ENCODE assay signal across 36 cellular contexts in the genomic region with DNA sequence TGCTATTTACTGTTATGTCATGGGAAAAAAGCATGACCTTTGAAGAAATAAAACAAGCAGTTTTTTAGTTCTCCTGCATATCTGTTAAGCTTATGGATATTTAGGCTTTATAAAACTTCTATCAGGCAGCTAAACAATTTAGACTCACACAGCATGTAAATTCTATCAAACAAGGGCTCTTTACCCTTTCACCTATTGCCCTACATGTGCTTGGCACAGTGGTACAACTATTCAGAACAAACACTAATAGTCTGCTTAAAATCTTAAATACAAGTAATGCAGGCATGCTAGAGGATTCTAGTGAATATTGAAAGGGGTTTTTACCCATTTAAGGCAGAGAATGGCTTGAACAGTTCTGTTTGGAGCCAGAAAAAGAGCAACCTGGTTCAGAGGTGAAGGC. TPM values are rescaled to one million over a fixed set of nuclear protein-coding genes. Genes with fewer than 3 reads are reported as not detected.
"Had no signal": no experiment of that assay in that cellular context is flagged by ENCODE, and none has a peak within 500 bp of the region (broad histone marks: within the 10 kb centered on the region; RNA-seq: fewer than 3 reads in every experiment).

No MANE protein-coding gene starts in this region.

- H3K36me3 ChIP-seq: ascending aorta, cardiac muscle cell had no signal

- FAIRE-seq: bronchial epithelial cell, TTC549 had no signal

- H3K9me3 ChIP-seq: ascending aorta had no signal

- H3K27me3 ChIP-seq: ascending aorta, cardiac muscle cell had no signal

- H3K27ac ChIP-seq: ascending aorta, cardiac muscle cell, VCaP had no signal

- H3K4me3 ChIP-seq: ascending aorta, cardiac muscle cell had no signal

- DNase-seq: activated B cell treated with CpG ODN at 0.5 μM for 24 hours; activated CD4-positive, alpha-beta memory T cell treated with anti-CD3 and anti-CD28 coated beads for 36 hours; activated CD4-positive, alpha-beta T cell treated with anti-CD3 and anti-CD28 coated beads for 4 hours; activated CD4-positive, alpha-beta T cell treated with anti-CD3 and anti-CD28 coated beads, Interleukin-2, amount 10 ng/mL, durations not matched to agents 24 days and 14 days; activated CD4-positive, alpha-beta T cell treated with anti-CD3 and anti-CD28 coated beads, Interleukin-2, amount 50 U/mL, for 1 hour; activated CD4-positive, alpha-beta T cell treated with anti-CD3 and anti-CD28 coated beads, Interleukin-2, amount 50 U/mL, for 4 hours; activated CD4-positive, CD25-positive, alpha-beta regulatory T cell treated with anti-CD3 and anti-CD28 coated beads, Interleukin-2, amount 50 U/mL, for 72 hours; activated CD8-positive, alpha-beta memory T cell treated with anti-CD3 and anti-CD28 coated beads, Interleukin-2, amount 50 U/mL, for 4 hours; activated CD8-positive, alpha-beta T cell treated with anti-CD3 and anti-CD28 coated beads for 36 hours; activated effector memory CD4-positive, alpha-beta T cell treated with anti-CD3 and anti-CD28 coated beads, Interleukin-2, amount 50 U/mL, for 16 hours; activated gamma-delta T cell treated with Interleukin-2 at 50 U/mL for 16 hours; activated naive CD4-positive, alpha-beta T cell; activated naive CD4-positive, alpha-beta T cell treated with anti-CD3 and anti-CD28 coated beads for 36 hours; activated naive CD4-positive, alpha-beta T cell treated with anti-CD3 and anti-CD28 coated beads, Interleukin-2, amount 50 U/mL, for 16 hours; activated naive CD8-positive, alpha-beta T cell treated with anti-CD3 and anti-CD28 coated beads for 36 hours; activated T-cell treated with anti-CD3 and anti-CD28 coated beads for 4 hours; activated T-cell treated with anti-CD3 and anti-CD28 coated beads, Interleukin-2, amount 50 U/mL, for 1 hour; activated T-cell treated with anti-CD3 and anti-CD28 coated beads, Interleukin-2, amount 50 U/mL, for 4 hours; activated T-cell treated with anti-CD3 and anti-CD28 coated beads, Interleukin-2, amount 50 U/mL, for 72 hours; amygdala; anterior cingulate cortex; caudate nucleus; SW 1271; T-helper 1 cell; T-helper 2 cell; T-helper 9 cell had no signal

- ATAC-seq: activated CD8-positive, alpha-beta T cell treated with anti-CD3 and anti-CD28 coated beads for 36 hours; activated naive CD4-positive, alpha-beta T cell treated with anti-CD3 and anti-CD28 coated beads, Interleukin-2, amount 50 U/mL, for 72 hours; activated T-cell treated with anti-CD3 and anti-CD28 coated beads, Interleukin-2, amount 50 U/mL, for 4 hours; activated T-cell treated with anti-CD3 and anti-CD28 coated beads, Interleukin-2, amount 50 U/mL, for 72 hours; activated T-helper 17 cell treated with anti-CD3 and anti-CD28 coated beads, Interleukin-2, amount 50 U/mL, for 72 hours had no signal

- H3K4me1 ChIP-seq: ascending aorta had no signal

RNA-seq across cellular contexts. Expression of gene NANOGP8, which starts 23.4 kb away (rescaled TPM):
- total RNA-seq: activated CD4-positive, alpha-beta memory T cell treated with anti-CD3 and anti-CD28 coated beads for 36 hours; activated CD4-positive, alpha-beta T cell treated with anti-CD3 and anti-CD28 coated beads, Interleukin-2, amount 10 ng/mL, durations not matched to agents 24 days and 14 days; activated CD8-positive, alpha-beta memory T cell treated with anti-CD3 and anti-CD28 coated beads for 36 hours; activated CD8-positive, alpha-beta T cell treated with anti-CD3 and anti-CD28 coated beads for 36 hours; activated naive CD4-positive, alpha-beta T cell treated with anti-CD3 and anti-CD28 coated beads for 36 hours; activated naive CD4-positive, alpha-beta T cell treated with anti-CD3 and anti-CD28 coated beads, Interleukin-2, amount 50 U/mL, for 72 hours; activated naive CD8-positive, alpha-beta T cell treated with anti-CD3 and anti-CD28 coated beads for 36 hours; activated T-cell treated with anti-CD3 and anti-CD28 coated beads, Interleukin-2, amount 50 U/mL, for 4 hours; activated T-cell treated with anti-CD3 and anti-CD28 coated beads, Interleukin-2, amount 50 U/mL, for 72 hours; activated T-helper 1 cell treated with anti-CD3 and anti-CD28 coated beads, Interleukin-12 subunit alpha, Interleukin-12 subunit beta, Interleukin-2, Interleukin-4 antibody, amounts not matched to agents 30 ng/mL and 10 ng/mL and 1 ng/mL, durations not matched to agents 14 hours and 24 hours and 36 hours; activated T-helper 17 cell treated with anti-CD3 and anti-CD28 coated beads, Interleukin-2, amount 50 U/mL, for 72 hours; ascending aorta; bronchial epithelial cell; cardiac muscle cell had no signal
- polyA plus RNA-seq: adipose tissue, cardiac muscle cell had no signal
